In the genomic region with DNA sequence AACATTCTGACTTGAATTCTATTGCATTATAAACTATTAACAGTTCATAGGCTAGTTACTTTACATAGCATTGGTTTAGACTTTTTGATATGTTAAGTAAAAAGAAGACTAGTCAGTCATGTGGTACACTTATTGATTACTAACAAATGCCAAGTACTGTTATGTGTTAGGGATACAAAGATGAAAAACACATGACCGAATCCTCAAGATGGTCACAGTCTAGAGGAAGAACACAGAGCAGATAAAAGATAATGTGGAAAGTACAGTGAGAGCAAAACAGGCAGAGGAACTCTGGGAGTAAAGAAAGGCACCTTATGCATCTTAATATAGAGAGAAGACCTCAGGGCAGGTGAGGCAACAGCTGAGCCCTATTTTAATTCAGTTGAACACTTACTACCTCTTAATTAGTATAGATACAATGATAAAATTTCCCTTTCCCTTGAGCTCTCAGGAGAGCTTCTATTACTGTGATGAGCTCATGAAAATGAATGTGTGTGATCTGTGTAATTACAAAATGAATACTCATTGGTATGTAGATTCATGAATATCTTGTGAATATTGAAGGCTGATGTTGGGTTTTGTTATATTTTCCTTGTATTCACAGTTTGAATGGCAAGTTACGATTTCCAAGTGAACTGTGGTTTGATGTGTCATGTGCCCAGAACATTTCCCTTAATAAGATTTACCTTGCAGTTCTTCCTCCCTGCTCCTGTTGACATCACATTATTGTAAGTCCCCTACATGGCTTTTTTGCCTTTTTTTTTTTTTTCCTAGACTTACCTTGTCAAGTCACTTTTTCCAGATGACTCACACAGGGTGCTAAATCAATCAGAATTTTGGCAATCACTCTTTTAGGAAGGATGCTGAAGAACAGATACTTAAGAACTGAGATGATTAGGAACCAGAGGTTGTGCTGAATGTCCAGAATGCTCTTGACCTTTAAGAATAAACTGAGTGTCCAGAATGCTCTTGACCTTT, we compare ENCODE assay signal across 23 cellular contexts. TPM values are rescaled to one million over a fixed set of nuclear protein-coding genes. Genes with fewer than 3 reads are reported as not detected.
A peak's percentile ranks its signal among the peaks of the same experiment; 100 is the strongest.
DNase-seq lines count a peak whose midpoint lies in the region; ATAC-seq and TF ChIP-seq lines count a peak whose summit lies in the region.
"Had no signal": no experiment of that assay in that cellular context is flagged by ENCODE, and none has a peak within 500 bp of the region (broad histone marks: within the 10 kb centered on the region; RNA-seq: fewer than 3 reads in every experiment).

No MANE protein-coding gene starts in this region.

- no peak overlapping the region for H3K4ac ChIP-seq in mesenchymal stem cell (ENCODE audit: low read depth in 1 of 2, low read length in 2 of 2)

- no peaks in the 10 kb centered on the region for H3K27me3 ChIP-seq in mesenchymal stem cell (ENCODE audit: control insufficient read depth in 1 of 2, insufficient read depth in 1 of 2, low read length in 2 of 2)
- no peaks in the 10 kb centered on the region for H3K27me3 ChIP-seq in tibial artery
- H3K27me3 ChIP-seq: foreskin keratinocyte, hepatocyte, neutrophil had no signal

- H3K9me3 ChIP-seq in HEK293 (ENCODE audit: control insufficient read depth, insufficient read depth, low read depth, low read length) (no peaks in the 10 kb centered on the region), mesenchymal stem cell (ENCODE audit: control insufficient read depth, low read length) (no peaks in the 10 kb centered on the region), tibial artery (no peaks in the 10 kb centered on the region)
- H3K9me3 ChIP-seq: neutrophil had no signal

- H2AFZ ChIP-seq in mesenchymal stem cell (ENCODE audit: low read depth, low read length), result no peak overlapping the region
- H2AFZ ChIP-seq: hepatocyte had no signal

- no peaks in the 10 kb centered on the region for H3K27me3 Mint-ChIP-seq in activated CD8-positive, alpha-beta T cell treated with anti-CD3 and anti-CD28 coated beads for 36 hours
- H3K27me3 Mint-ChIP-seq in activated CD8-positive, alpha-beta T cell treated with anti-CD3 and anti-CD28 coated beads, Interleukin-2, amount 10 ng/mL, durations not matched to agents 7 days and 5 days (ENCODE audit: low read depth), result no peaks in the 10 kb centered on the region
- H3K27me3 Mint-ChIP-seq in activated naive CD8-positive, alpha-beta T cell treated with anti-CD3 and anti-CD28 coated beads for 36 hours, result no peaks in the 10 kb centered on the region

- CTCF ChIA-PET in activated CD8-positive, alpha-beta T cell treated with anti-CD3 and anti-CD28 coated beads for 36 hours (lab: Charles Lee), result interaction anchor here (0.7 to 1.2 kb wide), 2 partner anchors 51 to 128 kb away, joined by 3 read pairs; a partner anchor contains a TSS
- CTCF ChIA-PET in activated CD8-positive, alpha-beta T cell treated with anti-CD3 and anti-CD28 coated beads, Interleukin-2, amount 10 ng/mL, durations not matched to agents 7 days and 5 days (lab: Charles Lee), result interaction anchor here (0.9 kb wide), 1 partner anchor 17 kb away, joined by 3 read pairs; no protein-coding TSS in a partner anchor
- CTCF ChIA-PET in HEK293 (lab: Yijun Ruan, JAX), result interaction anchor here (0.7 kb wide), 1 partner anchor 32 kb away, joined by 4 read pairs; no protein-coding TSS in a partner anchor

- POLR2A ChIA-PET in activated CD8-positive, alpha-beta T cell treated with anti-CD3 and anti-CD28 coated beads for 36 hours (lab: Charles Lee), result no interaction called here
- POLR2A ChIA-PET in activated CD8-positive, alpha-beta T cell treated with anti-CD3 and anti-CD28 coated beads, Interleukin-2, amount 10 ng/mL, durations not matched to agents 7 days and 5 days (lab: Charles Lee), result interaction anchor here (1.0 kb wide), 1 partner anchor 79 kb away, joined by 3 read pairs; a partner anchor contains a TSS
- POLR2A ChIA-PET in HEK293 (lab: Yijun Ruan, JAX), result no interaction called here

- no peak overlapping the region for H3K9ac ChIP-seq in mesenchymal stem cell (ENCODE audit: low read length)

- no peak for TF ChIP-seq CTCF in activated CD8-positive, alpha-beta T cell treated with anti-CD3 and anti-CD28 coated beads for 36 hours (IDR thresholded peaks at IDR 0.05)
- TF ChIP-seq CTCF in HEK293 (tag by site-specific recombination; IDR thresholded peaks at IDR 0.05) (no peak), tibial artery (IDR thresholded peaks at IDR 0.05) (no peak)

- H3K14ac ChIP-seq in mesenchymal stem cell (ENCODE audit: low read length in 2 of 2), result no peak overlapping the region

- peak; percentile 32 for DNase-seq in activated CD8-positive, alpha-beta T cell treated with anti-CD3 and anti-CD28 coated beads for 36 hours
- DNase-seq in activated CD8-positive, alpha-beta T cell treated with anti-CD3 and anti-CD28 coated beads, Interleukin-2, amount 10 ng/mL, durations not matched to agents 7 days and 5 days, result no peak
- DNase-seq in activated naive CD8-positive, alpha-beta T cell treated with anti-CD3 and anti-CD28 coated beads for 36 hours, result peak; percentile 3
- DNase-seq in mesenchymal stem cell, result peak; percentile 3
- no peak for DNase-seq in NCI-H446 treated with DMSO at 0.1 percent for 48 hours (lab: John Stamatoyannopoulos, UW)
- DNase-seq in KBM-7, result no peak
- DNase-seq in tibial artery, result no peak
- DNase-seq: DMS 273 treated with DMSO at 0.1 percent for 48 hours; GDM1; NCI-H1417 treated with DMSO at 0.1 percent for 48 hours; NCI-H2107; NCI-H510A treated with DMSO at 0.1 percent for 48 hours; NK-92 treated with Interleukin-12 subunit alpha and Interleukin-12 subunit beta, amount 100 ng/mL, for 24 hours had no signal

- 100% methylated on average over 2 of the region's 2 CpGs for WGBS in mesenchymal stem cell

- H3K4me3 ChIP-seq in HEK293 (ENCODE audit: low read depth, low read length) (no peak overlapping the region), mesenchymal stem cell (ENCODE audit: insufficient read depth in 1 of 2, low read depth in 1 of 2, low read length in 2 of 2) (no peak overlapping the region), tibial artery (no peak overlapping the region)
- H3K4me3 ChIP-seq: hepatocyte, lung, SK-N-MC, smooth muscle cell had no signal

- no peak overlapping the region for H3K18ac ChIP-seq in mesenchymal stem cell (ENCODE audit: low read depth in 1 of 2, low read length in 2 of 2)

- ATAC-seq in activated CD8-positive, alpha-beta T cell treated with anti-CD3 and anti-CD28 coated beads for 36 hours, result peak; percentile 80
- no peak for ATAC-seq in activated CD8-positive, alpha-beta T cell treated with anti-CD3 and anti-CD28 coated beads, Interleukin-2, amount 10 ng/mL, durations not matched to agents 7 days and 5 days
- ATAC-seq: foreskin keratinocyte, WTC11 had no signal

- H2BK12ac ChIP-seq in mesenchymal stem cell (ENCODE audit: low read length in 2 of 2), result no peak overlapping the region

- H3K23ac ChIP-seq in mesenchymal stem cell (ENCODE audit: low read length in 2 of 2), result no peak overlapping the region

- H3K27ac ChIP-seq in HEK293 (ENCODE audit: extremely low read depth, low read depth, low read length) (no peak overlapping the region), mesenchymal stem cell (ENCODE audit: low read length, poor library complexity, severe bottlenecking) (no peak overlapping the region), tibial artery (no peak overlapping the region)
- H3K27ac ChIP-seq: foreskin keratinocyte, hepatocyte, HL-60, neutrophil, SK-N-MC had no signal

- no peak overlapping the region for H2BK5ac ChIP-seq in mesenchymal stem cell (ENCODE audit: low read depth, low read length, poor library complexity, severe bottlenecking)

- no peak overlapping the region for H3K4me3 Mint-ChIP-seq in activated CD8-positive, alpha-beta T cell treated with anti-CD3 and anti-CD28 coated beads for 36 hours
- H3K4me3 Mint-ChIP-seq in activated CD8-positive, alpha-beta T cell treated with anti-CD3 and anti-CD28 coated beads, Interleukin-2, amount 10 ng/mL, durations not matched to agents 7 days and 5 days, result no peak overlapping the region
- H3K4me3 Mint-ChIP-seq in activated naive CD8-positive, alpha-beta T cell treated with anti-CD3 and anti-CD28 coated beads for 36 hours, result no peak overlapping the region
- H3K4me3 Mint-ChIP-seq: CD4-positive, CD25-positive, alpha-beta regulatory T cell; WTC11 had no signal

- H2BK15ac ChIP-seq in mesenchymal stem cell (ENCODE audit: low read depth, poor library complexity, severe bottlenecking), result no peak overlapping the region

- no peak overlapping the region for H3K4me2 ChIP-seq in mesenchymal stem cell (ENCODE audit: low read length, poor library complexity, severe bottlenecking)
- H3K4me2 ChIP-seq: hepatocyte, smooth muscle cell had no signal

- H3K4me1 Mint-ChIP-seq in activated CD8-positive, alpha-beta T cell treated with anti-CD3 and anti-CD28 coated beads for 36 hours (ENCODE audit: low read depth), result peaks cover 15% of the 10 kb centered on the region
- no peaks in the 10 kb centered on the region for H3K4me1 Mint-ChIP-seq in activated CD8-positive, alpha-beta T cell treated with anti-CD3 and anti-CD28 coated beads, Interleukin-2, amount 10 ng/mL, durations not matched to agents 7 days and 5 days (ENCODE audit: low read depth)
- peaks cover 20% of the 10 kb centered on the region for H3K4me1 Mint-ChIP-seq in activated naive CD8-positive, alpha-beta T cell treated with anti-CD3 and anti-CD28 coated beads for 36 hours
- H3K4me1 Mint-ChIP-seq: WTC11 had no signal

- intact Hi-C loops in activated CD8-positive, alpha-beta T cell treated with anti-CD3 and anti-CD28 coated beads for 36 hours (cut with micrococcal nuclease), result no loop called here
- intact Hi-C loops in tibial artery (cut with DNase I; ENCODE audit: low total_unique reads), result no loop called here

- H3K36me3 ChIP-seq in HEK293 (ENCODE audit: control insufficient read depth in 2 of 2, insufficient read depth in 1 of 2, low read length in 2 of 2) (peaks cover 8 to 35% of the 10 kb centered on the region in 2 experiments), mesenchymal stem cell (ENCODE audit: control insufficient read depth in 1 of 2, insufficient read depth in 2 of 2, low read depth in 1 of 2, low read length in 2 of 2) (peaks cover 3 to 43% of the 10 kb centered on the region in 2 experiments), tibial artery (peaks cover 2 to 16% (median 11%) of the 10 kb centered on the region in 3 donors)

- peaks cover 18% of the 10 kb centered on the region for H3K36me3 Mint-ChIP-seq in activated CD8-positive, alpha-beta T cell treated with anti-CD3 and anti-CD28 coated beads for 36 hours (ENCODE audit: low read depth)
- peaks cover 27% of the 10 kb centered on the region for H3K36me3 Mint-ChIP-seq in activated CD8-positive, alpha-beta T cell treated with anti-CD3 and anti-CD28 coated beads, Interleukin-2, amount 10 ng/mL, durations not matched to agents 7 days and 5 days (ENCODE audit: low read depth)
- peaks cover 22% of the 10 kb centered on the region for H3K36me3 Mint-ChIP-seq in activated naive CD8-positive, alpha-beta T cell treated with anti-CD3 and anti-CD28 coated beads for 36 hours

- H3K27ac Mint-ChIP-seq in activated CD8-positive, alpha-beta T cell treated with anti-CD3 and anti-CD28 coated beads for 36 hours, result peak overlapping the region; percentile 30
- H3K27ac Mint-ChIP-seq in activated CD8-positive, alpha-beta T cell treated with anti-CD3 and anti-CD28 coated beads, Interleukin-2, amount 10 ng/mL, durations not matched to agents 7 days and 5 days, result no peak overlapping the region
- peak overlapping the region; percentile 77 for H3K27ac Mint-ChIP-seq in activated naive CD8-positive, alpha-beta T cell treated with anti-CD3 and anti-CD28 coated beads for 36 hours
- H3K27ac Mint-ChIP-seq: WTC11 had no signal

- H4K91ac ChIP-seq in mesenchymal stem cell (ENCODE audit: low read length), result no peak overlapping the region

- H2BK120ac ChIP-seq in mesenchymal stem cell (ENCODE audit: low read depth, low read length), result no peak overlapping the region

- H3K9me3 Mint-ChIP-seq in activated CD8-positive, alpha-beta T cell treated with anti-CD3 and anti-CD28 coated beads for 36 hours, result no peaks in the 10 kb centered on the region
- no peaks in the 10 kb centered on the region for H3K9me3 Mint-ChIP-seq in activated CD8-positive, alpha-beta T cell treated with anti-CD3 and anti-CD28 coated beads, Interleukin-2, amount 10 ng/mL, durations not matched to agents 7 days and 5 days (ENCODE audit: insufficient read depth)
- peaks cover 1% of the 10 kb centered on the region for H3K9me3 Mint-ChIP-seq in activated naive CD8-positive, alpha-beta T cell treated with anti-CD3 and anti-CD28 coated beads for 36 hours
- H3K9me3 Mint-ChIP-seq: CD4-positive, CD25-positive, alpha-beta regulatory T cell; WTC11 had no signal

- H2AK5ac ChIP-seq in mesenchymal stem cell (ENCODE audit: low read length, severe bottlenecking), result no peak overlapping the region

- no peaks in the 10 kb centered on the region for H3K4me1 ChIP-seq in HEK293 (ENCODE audit: control insufficient read depth, insufficient read depth, low read length)
- no peaks in the 10 kb centered on the region for H3K4me1 ChIP-seq in mesenchymal stem cell (ENCODE audit: control insufficient read depth, insufficient read depth, low read depth, low read length)
- peaks cover 0 to 18% (median 4%) of the 10 kb centered on the region in 4 donors for H3K4me1 ChIP-seq in tibial artery
- H3K4me1 ChIP-seq: foreskin keratinocyte had no signal

- H3K79me1 ChIP-seq in mesenchymal stem cell (replicated peaks; ENCODE audit: low read length, poor library complexity, severe bottlenecking), result no peaks in the 10 kb centered on the region

- H4K8ac ChIP-seq in mesenchymal stem cell (ENCODE audit: low read length), result no peak overlapping the region

- in situ Hi-C loops in KBM-7 (cut with MboI; ENCODE audit: low pct_unique_long_range_greater_than_20kb, low sequenced_read_pairs), result loop anchor here (25.0 kb wide), 1 partner anchor 137 kb away; a partner anchor contains a TSS

RNA-seq across cellular contexts. Expression of a gene that starts 29.5 kb away (rescaled TPM):
- total RNA-seq in activated CD8-positive, alpha-beta T cell treated with anti-CD3 and anti-CD28 coated beads for 36 hours, result not detected
- not detected for total RNA-seq in activated CD8-positive, alpha-beta T cell treated with anti-CD3 and anti-CD28 coated beads, Interleukin-2, amount 10 ng/mL, durations not matched to agents 7 days and 5 days
- total RNA-seq in activated naive CD8-positive, alpha-beta T cell treated with anti-CD3 and anti-CD28 coated beads for 36 hours, result not detected
- 44.1 TPM for polyA plus RNA-seq in mesenchymal stem cell (2013, experiment 1 of 2)
- polyA plus RNA-seq in mesenchymal stem cell (2013, experiment 2 of 2), result 46.1 TPM
- polyA plus RNA-seq: CD4-positive, CD25-positive, alpha-beta regulatory T cell had no signal

Comparison
In these comparisons a context has a peak if more than half of its experiments do, and no peak if none do; other contexts are left out.
1. DNase-seq: peak in activated CD8-positive, alpha-beta T cell treated with anti-CD3 and anti-CD28 coated beads for 36 hours (single experiment), activated naive CD8-positive, alpha-beta T cell treated with anti-CD3 and anti-CD28 coated beads for 36 hours (single experiment) and mesenchymal stem cell (single experiment); none in activated CD8-positive, alpha-beta T cell treated with anti-CD3 and anti-CD28 coated beads, Interleukin-2, amount 10 ng/mL, durations not matched to agents 7 days and 5 days (single experiment), NCI-H446 treated with DMSO at 0.1 percent for 48 hours (single experiment), KBM-7 (single experiment) and tibial artery (0 of 2).